In genomic region chr2:38524580-38524979, GRCh38 we compare ENCODE assay signal across 24 cellular contexts.
DNase-seq lines count a peak whose midpoint lies in the region; ATAC-seq, FAIRE-seq and TF ChIP-seq lines count a peak whose summit lies in the region.
"Had no signal": no experiment of that assay in that cellular context is flagged by ENCODE, and none has a peak within 500 bp of the region (broad histone marks: within the 10 kb centered on the region; RNA-seq: fewer than 3 reads in every experiment).

No MANE protein-coding gene starts in this region.

- H3K27ac ChIP-seq in HepG2 (ENCODE audit: extremely low read length, insufficient read depth, low read length) (no peak overlapping the region), right lobe of liver (no peak overlapping the region), mesenchymal stem cell (ENCODE audit: low read length, poor library complexity, severe bottlenecking) (no peak overlapping the region), thoracic aorta (peak overlapping the region; percentile 58 to 61)
- H3K27ac ChIP-seq: A549, left lung, Peyer's patch, spleen, upper lobe of left lung, WERI-Rb-1 had no signal

- intact Hi-C loops in HepG2 (cut with micrococcal nuclease; ENCODE audit: unreplicated experiment): no loop called here
- intact Hi-C loops in right lobe of liver (cut with DNase I): no loop called here

- peak; percentile 8 for ATAC-seq in HepG2
- no peak for ATAC-seq in right lobe of liver
- no peak for ATAC-seq in thoracic aorta (ENCODE audit: insufficient number of reproducible peaks, low FRiP score, low read depth)
- ATAC-seq in HG03432 (IDR thresholded peaks at IDR 0.05; ENCODE audit: unreplicated experiment): no peak
- ATAC-seq: A549; activated naive CD8-positive, alpha-beta T cell treated with anti-CD3 and anti-CD28 coated beads, Interleukin-2, amount 50 U/mL, for 24 hours; activated T-cell treated with anti-CD3 and anti-CD28 coated beads, Interleukin-2, amount 50 U/mL, for 4 hours; left lung had no signal

- H3K18ac ChIP-seq in mesenchymal stem cell (ENCODE audit: low read depth in 1 of 2, low read length in 2 of 2): no peak overlapping the region

- no peak overlapping the region for H2BK15ac ChIP-seq in mesenchymal stem cell (ENCODE audit: low read depth, poor library complexity, severe bottlenecking)

- H2AFZ ChIP-seq in HepG2 (ENCODE audit: low read length) (no peak overlapping the region), mesenchymal stem cell (ENCODE audit: low read depth, low read length) (no peak overlapping the region)

- H4K20me1 ChIP-seq in HepG2 (ENCODE audit: insufficient read depth, low read length): no peaks in the 10 kb centered on the region

- DNase-seq in HepG2 (ENCODE audit: low spot score) (no peak), right lobe of liver (no peak), NCI-H69 (lab: John Stamatoyannopoulos, UW) (peak; percentile 22), mesenchymal stem cell (no peak), thoracic aorta (ENCODE audit: low spot score) (no peak), NCI-H2196 (lab: John Stamatoyannopoulos, UW; ENCODE audit: unreplicated experiment) (no peak), islet precursor cell (no peak)
- DNase-seq: activated CD4-positive, alpha-beta T cell treated with anti-CD3 and anti-CD28 coated beads, Interleukin-2, amount 10 ng/mL, durations not matched to agents 24 days and 14 days; activated naive CD8-positive, alpha-beta T cell treated with anti-CD3 and anti-CD28 coated beads, Interleukin-2, amount 50 U/mL, for 24 hours; activated T-cell treated with anti-CD3 and anti-CD28 coated beads, Interleukin-2, amount 50 U/mL, for 4 hours; DMS79 treated with DMSO at 0.1 percent for 48 hours; left lung; NCI-H1105; NCI-H2107; Peyer's patch; retina; SIG-M5; spleen; SW 1271; T-helper 9 cell; upper lobe of left lung; WERI-Rb-1 had no signal

- no peak overlapping the region for H2BK12ac ChIP-seq in mesenchymal stem cell (ENCODE audit: low read length in 2 of 2)

- no peak overlapping the region for H2AK5ac ChIP-seq in mesenchymal stem cell (ENCODE audit: low read length, severe bottlenecking)

- no peak for TF ChIP-seq POLR2A in HepG2 (IDR thresholded peaks at IDR 0.05; ENCODE audit: insufficient read depth in 1 of 2, low read depth in 2 of 2, low read length in 2 of 2)
- no peak for TF ChIP-seq POLR2A in right lobe of liver (IDR thresholded peaks at IDR 0.05)

- H3K36me3 ChIP-seq in HepG2 (replicated peaks in 1 of 2; ENCODE audit: control insufficient read depth in 1 of 2, insufficient read depth in 2 of 2, low read length in 2 of 2) (no peaks in the 10 kb centered on the region), right lobe of liver (no peaks in the 10 kb centered on the region), mesenchymal stem cell (ENCODE audit: control insufficient read depth in 1 of 2, insufficient read depth in 2 of 2, low read depth in 1 of 2, low read length in 2 of 2) (no peaks in the 10 kb centered on the region), thoracic aorta (no peaks in the 10 kb centered on the region)
- H3K36me3 ChIP-seq: left lung, Peyer's patch, spleen, upper lobe of left lung, WERI-Rb-1 had no signal

- H3K4me1 ChIP-seq in HepG2 (ENCODE audit: insufficient read depth, low read length) (peaks cover 47% of the 10 kb centered on the region), right lobe of liver (peaks cover 0 to 8% (median 0%) of the 10 kb centered on the region in 4 donors), mesenchymal stem cell (ENCODE audit: control insufficient read depth, insufficient read depth, low read depth, low read length) (no peaks in the 10 kb centered on the region), thoracic aorta (ENCODE audit: control insufficient read depth in 1 of 2, low read depth in 2 of 2) (peaks cover 4 to 53% of the 10 kb centered on the region in 2 donors)
- H3K4me1 ChIP-seq: Peyer's patch had no signal

- no peak overlapping the region for H2BK120ac ChIP-seq in mesenchymal stem cell (ENCODE audit: low read depth, low read length)

- POLR2A ChIA-PET in HepG2 (lab: Yijun Ruan, JAX): interaction anchor here (0.7 kb wide), 1 partner anchor 227 kb away, joined by 3 read pairs; the partner anchor contains the start of gene SRSF7

- TF ChIP-seq CTCF in HepG2 (CRISPR knock-in tag; IDR thresholded peaks at IDR 0.05) (no peak), right lobe of liver (IDR thresholded peaks at IDR 0.05) (no peak), thoracic aorta (IDR thresholded peaks at IDR 0.05) (no peak)

- H3K23ac ChIP-seq in mesenchymal stem cell (ENCODE audit: low read length in 2 of 2): no peak overlapping the region

- WGBS in HepG2 (ENCODE audit: low lambda C conversion rate): 9% methylated on average over 3 of the region's 3 CpGs
- 43% methylated on average over 1 of the region's 3 CpGs for WGBS in right lobe of liver (ENCODE audit: insufficient coverage, low coverage, low lambda C conversion rate, missing lambda C conversion rate)
- WGBS in mesenchymal stem cell: 76% methylated on average over 3 of the region's 3 CpGs

- no peaks in the 10 kb centered on the region for H3K79me1 ChIP-seq in mesenchymal stem cell (replicated peaks; ENCODE audit: low read length, poor library complexity, severe bottlenecking)

- TF ChIP-seq RAD21 in HepG2 (CRISPR knock-in tag; IDR thresholded peaks at IDR 0.05): no peak

- H4K8ac ChIP-seq in mesenchymal stem cell (ENCODE audit: low read length): no peak overlapping the region

- H3K9ac ChIP-seq in HepG2 (ENCODE audit: insufficient read depth, low read depth, low read length) (no peak overlapping the region), mesenchymal stem cell (ENCODE audit: low read length) (no peak overlapping the region)

- in situ Hi-C loops in HepG2 (cut with HindIII; ENCODE audit: extremely low pct_ligation_motif_present, low pct_unique_long_range_greater_than_20kb): no loop called here

- no peaks in the 10 kb centered on the region for H3K9me3 ChIP-seq in HepG2 (ENCODE audit: low read length)
- H3K9me3 ChIP-seq in right lobe of liver: no peaks in the 10 kb centered on the region
- H3K9me3 ChIP-seq in mesenchymal stem cell (ENCODE audit: control insufficient read depth, low read length): no peaks in the 10 kb centered on the region
- no peaks in the 10 kb centered on the region for H3K9me3 ChIP-seq in thoracic aorta
- H3K9me3 ChIP-seq: A549, left lung, Peyer's patch, spleen, upper lobe of left lung had no signal

- H3K4me2 ChIP-seq in HepG2 (ENCODE audit: low read depth, low read length) (peak overlapping the region; percentile 9; the same call in 1 of the 2 replicates), mesenchymal stem cell (ENCODE audit: low read length, poor library complexity, severe bottlenecking) (no peak overlapping the region)
- H3K4me2 ChIP-seq: A549 had no signal

- H3K4me3 ChIP-seq in HepG2 (replicated peaks in 1 of 3; ENCODE audit: insufficient read depth in 1 of 3, low read depth in 2 of 3, low read length in 3 of 3): no peak overlapping the region
- H3K4me3 ChIP-seq in right lobe of liver: no peak overlapping the region
- no peak overlapping the region for H3K4me3 ChIP-seq in mesenchymal stem cell (ENCODE audit: insufficient read depth in 1 of 2, low read depth in 1 of 2, low read length in 2 of 2)
- H3K4me3 ChIP-seq in thoracic aorta: no peak overlapping the region
- H3K4me3 ChIP-seq: A549, left lung, Peyer's patch, spleen, upper lobe of left lung had no signal

- H4K91ac ChIP-seq in mesenchymal stem cell (ENCODE audit: low read length): peak overlapping the region; percentile 61

- H3K27me3 ChIP-seq in HepG2 (ENCODE audit: control insufficient read depth in 1 of 2, insufficient read depth in 2 of 2, low read length in 2 of 2): peaks cover 3 to 43% of the 10 kb centered on the region in 2 experiments; a peak in 4 of 5 replicates
- no peaks in the 10 kb centered on the region for H3K27me3 ChIP-seq in right lobe of liver
- H3K27me3 ChIP-seq in mesenchymal stem cell (ENCODE audit: control insufficient read depth in 1 of 2, insufficient read depth in 1 of 2, low read length in 2 of 2): peaks cover 7 to 12% of the 10 kb centered on the region in 2 experiments
- H3K27me3 ChIP-seq in thoracic aorta (replicated peaks; ENCODE audit: insufficient read depth): no peaks in the 10 kb centered on the region
- H3K27me3 ChIP-seq: Peyer's patch had no signal

- no peak overlapping the region for H3K4ac ChIP-seq in mesenchymal stem cell (ENCODE audit: low read depth in 1 of 2, low read length in 2 of 2)

- no peak for TF ChIP-seq EP300 in HepG2 (IDR thresholded peaks at IDR 0.05; ENCODE audit: low read depth in 2 of 2, low read length in 2 of 2)
- TF ChIP-seq EP300 in HepG2 (CRISPR knock-in tag; IDR thresholded peaks at IDR 0.05; ENCODE audit: borderline replicate concordance): no peak

- H3K79me2 ChIP-seq in HepG2 (ENCODE audit: insufficient read depth, low read length): no peaks in the 10 kb centered on the region

- CTCF ChIA-PET in HepG2 (lab: Yijun Ruan, JAX; ENCODE audit: low intra/inter-chr PET ratio, low total read pairs): no interaction called here

- H2BK5ac ChIP-seq in mesenchymal stem cell (ENCODE audit: low read depth, low read length, poor library complexity, severe bottlenecking): no peak overlapping the region

- FAIRE-seq in HepG2 (lab: Jason Lieb, UNC): no peak
- FAIRE-seq: A549 had no signal

- no TSS peak for BruUV-seq in HepG2 (replicated peaks; lab: Mats Ljungman, UMichigan)

- H3K14ac ChIP-seq in mesenchymal stem cell (ENCODE audit: low read length in 2 of 2): no peak overlapping the region

TF ChIP-seq in HepG2, 621 proteins besides CTCF, POLR2A, EP300 and RAD21 (continues in another document):
- no peak for TF ChIP-seq MZF1 (CRISPR knock-in tag; IDR thresholded peaks at IDR 0.05; ENCODE audit: borderline replicate concordance)
- no peak for TF ChIP-seq ZNF33B (CRISPR knock-in tag; IDR thresholded peaks at IDR 0.05)
- no peak for TF ChIP-seq ZZZ3 (CRISPR knock-in tag; IDR thresholded peaks at IDR 0.05; ENCODE audit: borderline replicate concordance)
- TF ChIP-seq CREB1 (IDR thresholded peaks at IDR 0.05): no peak
- TF ChIP-seq CREB1 (CRISPR knock-in tag; IDR thresholded peaks at IDR 0.05): no peak
- TF ChIP-seq HNRNPL (IDR thresholded peaks at IDR 0.05; ENCODE audit: low read depth, low read length): no peak
- TF ChIP-seq ZBTB7A (CRISPR knock-in tag; IDR thresholded peaks at IDR 0.05): no peak
- no peak for TF ChIP-seq FOXK1 (CRISPR knock-in tag; IDR thresholded peaks at IDR 0.05; ENCODE audit: borderline replicate concordance, low read depth)
- TF ChIP-seq ADNP (CRISPR knock-in tag; IDR thresholded peaks at IDR 0.05): no peak
- TF ChIP-seq BHLHE40 (IDR thresholded peaks at IDR 0.05; ENCODE audit: low read length): no peak
- TF ChIP-seq MXD1 (CRISPR knock-in tag; IDR thresholded peaks at IDR 0.05): no peak
- no peak for TF ChIP-seq ZNF724P (CRISPR knock-in tag; IDR thresholded peaks at IDR 0.05; ENCODE audit: borderline replicate concordance)

Comparison
In these comparisons a context has a peak if more than half of its experiments do, and no peak if none do; other contexts are left out.
1. H3K27ac ChIP-seq: peak in thoracic aorta (2 of 2); none in HepG2 (single experiment), right lobe of liver (0 of 3) and mesenchymal stem cell (single experiment).